Comparison of ENCODE assay signal across 35 cellular contexts in genomic region chrX:150473371-150473770, GRCh38.
"Had no signal": no experiment of that assay in that cellular context is flagged by ENCODE, and none has a peak within 500 bp of the region (broad histone marks: within the 10 kb centered on the region; RNA-seq: fewer than 3 reads in every experiment).

No MANE protein-coding gene starts in this region.

- H3K27ac ChIP-seq: ascending aorta, VCaP had no signal

- H3K36me3 Mint-ChIP-seq: activated CD4-positive, alpha-beta memory T cell treated with anti-CD3 and anti-CD28 coated beads for 36 hours; activated naive CD4-positive, alpha-beta T cell treated with anti-CD3 and anti-CD28 coated beads, Interleukin-2, amount 50 U/mL, for 24 hours; activated naive CD8-positive, alpha-beta T cell; brain had no signal

- DNase-seq: activated B cell treated with CpG ODN at 0.5 μM for 24 hours; activated CD4-positive, alpha-beta memory T cell treated with anti-CD3 and anti-CD28 coated beads for 36 hours; activated CD4-positive, alpha-beta T cell treated with anti-CD3 and anti-CD28 coated beads for 4 hours; activated CD4-positive, alpha-beta T cell treated with anti-CD3 and anti-CD28 coated beads, Interleukin-2, amount 10 ng/mL, durations not matched to agents 24 days and 14 days; activated CD4-positive, alpha-beta T cell treated with anti-CD3 and anti-CD28 coated beads, Interleukin-2, amount 50 U/mL, for 1 hour; activated CD4-positive, alpha-beta T cell treated with anti-CD3 and anti-CD28 coated beads, Interleukin-2, amount 50 U/mL, for 4 hours; activated CD4-positive, CD25-positive, alpha-beta regulatory T cell treated with anti-CD3 and anti-CD28 coated beads, Interleukin-2, amount 50 U/mL, for 72 hours; activated CD8-positive, alpha-beta memory T cell treated with anti-CD3 and anti-CD28 coated beads, Interleukin-2, amount 50 U/mL, for 4 hours; activated CD8-positive, alpha-beta T cell treated with anti-CD3 and anti-CD28 coated beads for 36 hours; activated effector memory CD4-positive, alpha-beta T cell treated with Interleukin-2 at 50 U/mL for 16 hours; activated gamma-delta T cell; activated naive CD4-positive, alpha-beta T cell treated with anti-CD3 and anti-CD28 coated beads, Interleukin-2, amount 10 ng/mL, durations not matched to agents 7 days and 5 days; activated naive CD4-positive, alpha-beta T cell treated with Interleukin-2 at 50 U/mL for 16 hours; activated naive CD8-positive, alpha-beta T cell treated with anti-CD3 and anti-CD28 coated beads, Interleukin-2, amount 10 ng/mL, durations not matched to agents 7 days and 5 days; activated naive CD8-positive, alpha-beta T cell treated with anti-CD3 and anti-CD28 coated beads, Interleukin-2, amount 50 U/mL, for 24 hours; activated T-cell treated with anti-CD3 and anti-CD28 coated beads for 4 hours; activated T-cell treated with anti-CD3 and anti-CD28 coated beads, Interleukin-2, amount 50 U/mL, for 1 hour; activated T-cell treated with anti-CD3 and anti-CD28 coated beads, Interleukin-2, amount 50 U/mL, for 4 hours; activated T-cell treated with anti-CD3 and anti-CD28 coated beads, Interleukin-2, amount 50 U/mL, for 72 hours; amygdala; anterior cingulate cortex; central memory CD4-positive, alpha-beta T cell; cerebellar nuclear complex; T-helper 1 cell; T-helper 2 cell; T-helper 9 cell had no signal

- H3K4me3 Mint-ChIP-seq: activated B cell treated with CpG ODN at 0.5 μM for 24 hours; activated CD4-positive, alpha-beta memory T cell treated with anti-CD3 and anti-CD28 coated beads for 36 hours; activated CD4-positive, alpha-beta T cell treated with anti-CD3 and anti-CD28 coated beads, Interleukin-2, amount 10 ng/mL, durations not matched to agents 24 days and 14 days; activated CD8-positive, alpha-beta T cell treated with anti-CD3 and anti-CD28 coated beads for 36 hours; activated naive CD4-positive, alpha-beta T cell treated with anti-CD3 and anti-CD28 coated beads, Interleukin-2, amount 10 ng/mL, durations not matched to agents 7 days and 5 days; activated naive CD4-positive, alpha-beta T cell treated with anti-CD3 and anti-CD28 coated beads, Interleukin-2, amount 50 U/mL, for 24 hours; activated naive CD8-positive, alpha-beta T cell; activated naive CD8-positive, alpha-beta T cell treated with anti-CD3 and anti-CD28 coated beads, Interleukin-2, amount 10 ng/mL, durations not matched to agents 7 days and 5 days; activated naive CD8-positive, alpha-beta T cell treated with anti-CD3 and anti-CD28 coated beads, Interleukin-2, amount 50 U/mL, for 24 hours; activated T-cell treated with anti-CD3 and anti-CD28 coated beads, Interleukin-2, amount 50 U/mL, for 4 hours; activated T-cell treated with anti-CD3 and anti-CD28 coated beads, Interleukin-2, amount 50 U/mL, for 72 hours; activated T-helper 1 cell treated with anti-CD3 and anti-CD28 coated beads, Interleukin-12 subunit alpha, Interleukin-12 subunit beta, Interleukin-2, Interleukin-4 antibody, amounts not matched to agents 30 ng/mL and 10 ng/mL and 1 ng/mL, durations not matched to agents 14 hours and 24 hours and 36 hours; activated T-helper 17 cell treated with anti-CD3 and anti-CD28 coated beads, Interleukin-2, amount 50 U/mL, for 72 hours; brain; T-helper 1 cell treated with Interleukin-12 subunit alpha and Interleukin-12 subunit beta and Interleukin-4 antibody, amounts not matched to agents 30 μg/mL and 1 μg/mL, for 36 hours; T-helper 2 cell treated with Interferon-gamma antibody and Interleukin-4, amounts not matched to agents 5 μg/mL and 100 μg/mL, for 36 hours had no signal

- H3K27ac Mint-ChIP-seq: activated B cell treated with CpG ODN at 0.5 μM for 24 hours; activated CD4-positive, alpha-beta memory T cell treated with anti-CD3 and anti-CD28 coated beads for 36 hours; activated CD4-positive, alpha-beta T cell treated with anti-CD3 and anti-CD28 coated beads, Interleukin-2, amount 10 ng/mL, durations not matched to agents 24 days and 14 days; activated CD8-positive, alpha-beta T cell treated with anti-CD3 and anti-CD28 coated beads for 36 hours; activated naive CD4-positive, alpha-beta T cell treated with anti-CD3 and anti-CD28 coated beads, Interleukin-2, amount 10 ng/mL, durations not matched to agents 7 days and 5 days; activated naive CD4-positive, alpha-beta T cell treated with anti-CD3 and anti-CD28 coated beads, Interleukin-2, amount 50 U/mL, for 24 hours; activated naive CD8-positive, alpha-beta T cell; activated naive CD8-positive, alpha-beta T cell treated with anti-CD3 and anti-CD28 coated beads, Interleukin-2, amount 10 ng/mL, durations not matched to agents 7 days and 5 days; activated naive CD8-positive, alpha-beta T cell treated with anti-CD3 and anti-CD28 coated beads, Interleukin-2, amount 50 U/mL, for 24 hours; activated T-cell treated with anti-CD3 and anti-CD28 coated beads, Interleukin-2, amount 50 U/mL, for 72 hours; activated T-helper 1 cell treated with anti-CD3 and anti-CD28 coated beads, Interleukin-12 subunit alpha, Interleukin-12 subunit beta, Interleukin-2, Interleukin-4 antibody, amounts not matched to agents 30 ng/mL and 10 ng/mL and 1 ng/mL, durations not matched to agents 14 hours and 24 hours and 36 hours; activated T-helper 17 cell treated with anti-CD3 and anti-CD28 coated beads, Interleukin-2, amount 50 U/mL, for 72 hours; brain; T-helper 1 cell treated with Interleukin-12 subunit alpha and Interleukin-12 subunit beta and Interleukin-4 antibody, amounts not matched to agents 30 μg/mL and 1 μg/mL, for 36 hours; T-helper 2 cell treated with Interferon-gamma antibody and Interleukin-4, amounts not matched to agents 5 μg/mL and 100 μg/mL, for 36 hours had no signal

- H3K9me3 ChIP-seq: ascending aorta had no signal

- H3K4me3 ChIP-seq: ascending aorta had no signal

- ATAC-seq: activated CD8-positive, alpha-beta T cell treated with anti-CD3 and anti-CD28 coated beads for 36 hours; activated naive CD8-positive, alpha-beta T cell treated with anti-CD3 and anti-CD28 coated beads, Interleukin-2, amount 50 U/mL, for 24 hours; activated T-cell treated with anti-CD3 and anti-CD28 coated beads, Interleukin-2, amount 50 U/mL, for 4 hours; activated T-cell treated with anti-CD3 and anti-CD28 coated beads, Interleukin-2, amount 50 U/mL, for 72 hours; activated T-helper 17 cell treated with anti-CD3 and anti-CD28 coated beads, Interleukin-2, amount 50 U/mL, for 72 hours had no signal

- H3K27me3 Mint-ChIP-seq: activated B cell treated with CpG ODN at 0.5 μM for 24 hours; activated CD4-positive, alpha-beta memory T cell treated with anti-CD3 and anti-CD28 coated beads for 36 hours; activated CD4-positive, alpha-beta T cell treated with anti-CD3 and anti-CD28 coated beads, Interleukin-2, amount 10 ng/mL, durations not matched to agents 24 days and 14 days; activated CD8-positive, alpha-beta T cell treated with anti-CD3 and anti-CD28 coated beads for 36 hours; activated naive CD4-positive, alpha-beta T cell treated with anti-CD3 and anti-CD28 coated beads, Interleukin-2, amount 10 ng/mL, durations not matched to agents 7 days and 5 days; activated naive CD4-positive, alpha-beta T cell treated with anti-CD3 and anti-CD28 coated beads, Interleukin-2, amount 50 U/mL, for 24 hours; activated naive CD8-positive, alpha-beta T cell; activated naive CD8-positive, alpha-beta T cell treated with anti-CD3 and anti-CD28 coated beads, Interleukin-2, amount 10 ng/mL, durations not matched to agents 7 days and 5 days; activated naive CD8-positive, alpha-beta T cell treated with anti-CD3 and anti-CD28 coated beads, Interleukin-2, amount 50 U/mL, for 24 hours; activated T-helper 17 cell treated with anti-CD3 and anti-CD28 coated beads, Interleukin-2, amount 50 U/mL, for 72 hours had no signal

- H3K9me3 Mint-ChIP-seq: activated B cell treated with CpG ODN at 0.5 μM for 24 hours; activated CD4-positive, alpha-beta memory T cell treated with anti-CD3 and anti-CD28 coated beads for 36 hours; activated CD4-positive, alpha-beta T cell treated with anti-CD3 and anti-CD28 coated beads, Interleukin-2, amount 10 ng/mL, durations not matched to agents 24 days and 14 days; activated CD8-positive, alpha-beta T cell treated with anti-CD3 and anti-CD28 coated beads for 36 hours; activated naive CD4-positive, alpha-beta T cell treated with anti-CD3 and anti-CD28 coated beads, Interleukin-2, amount 10 ng/mL, durations not matched to agents 7 days and 5 days; activated naive CD4-positive, alpha-beta T cell treated with anti-CD3 and anti-CD28 coated beads, Interleukin-2, amount 50 U/mL, for 24 hours; activated naive CD8-positive, alpha-beta T cell treated with anti-CD3 and anti-CD28 coated beads, Interleukin-2, amount 10 ng/mL, durations not matched to agents 7 days and 5 days; activated naive CD8-positive, alpha-beta T cell treated with anti-CD3 and anti-CD28 coated beads, Interleukin-2, amount 50 U/mL, for 24 hours; activated T-cell treated with anti-CD3 and anti-CD28 coated beads, Interleukin-2, amount 50 U/mL, for 4 hours; activated T-cell treated with anti-CD3 and anti-CD28 coated beads, Interleukin-2, amount 50 U/mL, for 72 hours; activated T-helper 1 cell treated with anti-CD3 and anti-CD28 coated beads, Interleukin-12 subunit alpha, Interleukin-12 subunit beta, Interleukin-2, Interleukin-4 antibody, amounts not matched to agents 30 ng/mL and 10 ng/mL and 1 ng/mL, durations not matched to agents 14 hours and 24 hours and 36 hours; activated T-helper 17 cell treated with anti-CD3 and anti-CD28 coated beads, Interleukin-2, amount 50 U/mL, for 72 hours; T-helper 1 cell treated with Interleukin-12 subunit alpha and Interleukin-12 subunit beta and Interleukin-4 antibody, amounts not matched to agents 30 μg/mL and 1 μg/mL, for 36 hours; T-helper 2 cell treated with Interferon-gamma antibody and Interleukin-4, amounts not matched to agents 5 μg/mL and 100 μg/mL, for 36 hours had no signal

- H3K27me3 ChIP-seq: ascending aorta had no signal

- H3K36me3 ChIP-seq: ascending aorta had no signal

- H3K4me1 ChIP-seq: ascending aorta had no signal
